Comparison of ENCODE assay signal across 22 cellular contexts in the genomic region with DNA sequence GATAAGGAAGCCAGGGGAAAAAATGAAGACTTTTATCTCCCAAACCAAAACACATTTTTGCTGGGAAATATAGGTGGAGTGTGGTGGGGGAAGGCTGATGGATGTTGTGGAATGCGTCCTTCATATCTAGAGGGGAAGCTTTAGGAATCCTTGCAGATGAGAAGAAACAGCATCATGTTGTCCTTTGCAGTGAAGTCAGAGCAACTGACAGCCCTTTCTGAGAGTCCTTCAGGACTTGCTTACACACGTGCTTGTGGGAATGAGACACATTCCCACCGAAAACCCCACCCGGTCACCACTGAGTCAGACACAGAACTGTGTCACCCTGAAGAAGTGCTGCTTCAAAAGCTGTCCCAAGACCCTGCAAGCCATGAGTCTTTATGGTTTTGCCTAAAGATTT.
DNase-seq lines count a peak whose midpoint lies in the region; ATAC-seq and TF ChIP-seq lines count a peak whose summit lies in the region.
"Had no signal": no experiment of that assay in that cellular context is flagged by ENCODE, and none has a peak within 500 bp of the region (broad histone marks: within the 10 kb centered on the region; RNA-seq: fewer than 3 reads in every experiment).

No MANE protein-coding gene starts in this region.

- 59 to 62% methylated on average over 4 of the region's 4 CpGs for WGBS in upper lobe of left lung, 2 donors

- TF ChIP-seq CTCF in brain microvascular endothelial cell (IDR thresholded peaks at IDR 0.05; ENCODE audit: low read depth, low read length, missing control alignments) (no peak), mesothelial cell of epicardium (IDR thresholded peaks at IDR 0.05; ENCODE audit: unreplicated experiment) (no peak), upper lobe of left lung (IDR thresholded peaks at IDR 0.05) (no peak), Peyer's patch (IDR thresholded peaks at IDR 0.05) (no peak)

- TF ChIP-seq POLR2A in upper lobe of left lung (IDR thresholded peaks at IDR 0.05) (no peak), Peyer's patch (IDR thresholded peaks at IDR 0.05) (no peak)

- DNase-seq in NCI-H226 = peak; percentile 54
- DNase-seq in brain microvascular endothelial cell = peak; percentile 38
- no peak for DNase-seq in mesothelial cell of epicardium (ENCODE audit: low spot score in 2 of 2, unreplicated experiment in 2 of 2)
- DNase-seq in upper lobe of left lung = no peak
- no peak for DNase-seq in Peyer's patch
- DNase-seq: CD4-positive, alpha-beta memory T cell; DMS53; EL; H9; MG63; NCI-H1048; NCI-H1436 treated with DMSO at 0.1 percent for 48 hours; NCI-H2029; NCI-H2171; NCI-H446 treated with DMSO at 0.1 percent for 48 hours; NK-92 treated with Interleukin-12 subunit alpha and Interleukin-12 subunit beta, amount 100 ng/mL, for 24 hours; SHP77 treated with DMSO at 0.1 percent for 48 hours; SK-N-SH had no signal

- no peak for TF ChIP-seq EP300 in upper lobe of left lung (IDR thresholded peaks at IDR 0.05)

- H3K27ac ChIP-seq in brain microvascular endothelial cell (no peak overlapping the region), upper lobe of left lung (peak overlapping the region in 3 of 4 donors; percentile 48 to 79 (median 68)), Peyer's patch (no peak overlapping the region)
- H3K27ac ChIP-seq: BLaER1, HL-60 had no signal

- H3K9me3 ChIP-seq in upper lobe of left lung (no peaks in the 10 kb centered on the region), Peyer's patch (no peaks in the 10 kb centered on the region)
- H3K9me3 ChIP-seq: BLaER1, MG63, SK-N-SH had no signal

- H3K36me3 Mint-ChIP-seq in mesothelial cell of epicardium = no peaks in the 10 kb centered on the region
- H3K36me3 Mint-ChIP-seq: CD4-positive, alpha-beta memory T cell had no signal

- ATAC-seq in upper lobe of left lung (ENCODE audit: low FRiP score in 2 of 2) = no peak
- no peak for ATAC-seq in GM19351 (IDR thresholded peaks at IDR 0.05; ENCODE audit: unreplicated experiment)
- ATAC-seq in GM18511 (IDR thresholded peaks at IDR 0.05; ENCODE audit: unreplicated experiment) = no peak

- H3K27me3 ChIP-seq in brain microvascular endothelial cell (replicated peaks) (no peaks in the 10 kb centered on the region), upper lobe of left lung (no peaks in the 10 kb centered on the region), Peyer's patch (no peaks in the 10 kb centered on the region)
- H3K27me3 ChIP-seq: BLaER1, MG63 had no signal

- H3K4me1 ChIP-seq in upper lobe of left lung (peaks cover 0 to 11% (median 0%) of the 10 kb centered on the region in 4 donors), Peyer's patch (no peaks in the 10 kb centered on the region)

- no peak overlapping the region for H3K4me3 ChIP-seq in brain microvascular endothelial cell (ENCODE audit: low read depth, low read length)
- no peak overlapping the region for H3K4me3 ChIP-seq in upper lobe of left lung
- H3K4me3 ChIP-seq in Peyer's patch = no peak overlapping the region
- H3K4me3 ChIP-seq: BLaER1, MG63 had no signal

- in situ Hi-C loops in brain microvascular endothelial cell (cut with HindIII; ENCODE audit: low pct_ligation_motif_present, low sequenced_read_pairs) = no loop called here

- H3K36me3 ChIP-seq in brain microvascular endothelial cell (replicated peaks) (no peaks in the 10 kb centered on the region), upper lobe of left lung (no peaks in the 10 kb centered on the region), Peyer's patch (no peaks in the 10 kb centered on the region)
- H3K36me3 ChIP-seq: BLaER1, MG63 had no signal

- H3K27ac Mint-ChIP-seq in mesothelial cell of epicardium = peak overlapping the region; percentile 77
- H3K27ac Mint-ChIP-seq: CD4-positive, alpha-beta memory T cell had no signal

- no peak overlapping the region for H3K4me3 Mint-ChIP-seq in mesothelial cell of epicardium
- H3K4me3 Mint-ChIP-seq: CD4-positive, alpha-beta memory T cell; H9 had no signal

- peaks cover 19% of the 10 kb centered on the region for H3K9me3 Mint-ChIP-seq in mesothelial cell of epicardium

- H3K4me1 Mint-ChIP-seq in mesothelial cell of epicardium = peaks cover 28% of the 10 kb centered on the region
- H3K4me1 Mint-ChIP-seq: CD4-positive, alpha-beta memory T cell had no signal

- no peaks in the 10 kb centered on the region for H3K27me3 Mint-ChIP-seq in mesothelial cell of epicardium (ENCODE audit: low read depth)

Comparison
In these comparisons a context has a peak if more than half of its experiments do, and no peak if none do; other contexts are left out.
1. DNase-seq: peak in NCI-H226 (single experiment) and brain microvascular endothelial cell (single experiment); none in mesothelial cell of epicardium (0 of 2), upper lobe of left lung (0 of 2) and Peyer's patch (0 of 3).
2. H3K27ac ChIP-seq: peak in upper lobe of left lung (3 of 4); none in brain microvascular endothelial cell (single experiment) and Peyer's patch (0 of 4).